In the genomic region with DNA sequence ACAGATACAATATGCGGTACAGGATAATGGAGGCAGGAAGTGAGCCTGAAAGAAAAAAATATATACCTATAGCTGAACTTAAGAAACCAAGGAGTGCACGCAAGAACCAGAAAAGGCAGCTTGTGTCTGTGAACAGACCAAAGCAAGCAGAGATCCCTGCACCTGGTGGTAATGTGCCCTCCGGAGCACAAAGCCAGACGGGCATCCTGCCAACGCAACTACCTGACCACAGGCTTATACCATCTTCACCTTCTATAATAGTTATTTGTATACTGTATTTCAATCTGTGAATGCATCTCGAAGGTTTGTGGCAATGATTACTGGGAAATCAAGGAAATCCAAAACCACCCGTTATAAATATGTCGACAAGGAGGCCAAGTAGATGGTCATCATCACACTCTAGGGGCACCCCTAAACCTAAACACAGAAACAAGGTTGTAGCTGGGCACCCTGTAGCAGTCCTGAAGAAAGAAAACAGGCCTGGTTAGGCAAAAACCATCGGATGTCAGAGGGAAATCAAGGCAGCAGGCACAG, we compare ENCODE assay signal across 1 cellular context.
TF ChIP-seq lines count a peak whose summit lies in the region.

No MANE protein-coding gene starts in this region.

TF ChIP-seq in K562, 482 proteins besides CTCF, POLR2A, EP300 and RAD21 (continued from another document):
- TF ChIP-seq, protein P1, sequence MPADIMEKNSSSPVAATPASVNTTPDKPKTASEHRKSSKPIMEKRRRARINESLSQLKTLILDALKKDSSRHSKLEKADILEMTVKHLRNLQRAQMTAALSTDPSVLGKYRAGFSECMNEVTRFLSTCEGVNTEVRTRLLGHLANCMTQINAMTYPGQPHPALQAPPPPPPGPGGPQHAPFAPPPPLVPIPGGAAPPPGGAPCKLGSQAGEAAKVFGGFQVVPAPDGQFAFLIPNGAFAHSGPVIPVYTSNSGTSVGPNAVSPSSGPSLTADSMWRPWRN (IDR thresholded peaks at IDR 0.05; ENCODE audit: low read depth): peak; percentile 51; the same call in 1 of the 2 replicates
- TF ChIP-seq KDM5B (IDR thresholded peaks at IDR 0.05; ENCODE audit: insufficient replicate concordance, low read depth, low read length): peak; percentile 12
- no peak for TF ChIP-seq ZNF143 (CRISPR knock-in tag; IDR thresholded peaks at IDR 0.05)
- TF ChIP-seq, protein P2, sequence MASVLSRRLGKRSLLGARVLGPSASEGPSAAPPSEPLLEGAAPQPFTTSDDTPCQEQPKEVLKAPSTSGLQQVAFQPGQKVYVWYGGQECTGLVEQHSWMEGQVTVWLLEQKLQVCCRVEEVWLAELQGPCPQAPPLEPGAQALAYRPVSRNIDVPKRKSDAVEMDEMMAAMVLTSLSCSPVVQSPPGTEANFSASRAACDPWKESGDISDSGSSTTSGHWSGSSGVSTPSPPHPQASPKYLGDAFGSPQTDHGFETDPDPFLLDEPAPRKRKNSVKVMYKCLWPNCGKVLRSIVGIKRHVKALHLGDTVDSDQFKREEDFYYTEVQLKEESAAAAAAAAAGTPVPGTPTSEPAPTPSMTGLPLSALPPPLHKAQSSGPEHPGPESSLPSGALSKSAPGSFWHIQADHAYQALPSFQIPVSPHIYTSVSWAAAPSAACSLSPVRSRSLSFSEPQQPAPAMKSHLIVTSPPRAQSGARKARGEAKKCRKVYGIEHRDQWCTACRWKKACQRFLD (CRISPR knock-in tag; IDR thresholded peaks at IDR 0.05): no peak
- TF ChIP-seq, protein P3, sequence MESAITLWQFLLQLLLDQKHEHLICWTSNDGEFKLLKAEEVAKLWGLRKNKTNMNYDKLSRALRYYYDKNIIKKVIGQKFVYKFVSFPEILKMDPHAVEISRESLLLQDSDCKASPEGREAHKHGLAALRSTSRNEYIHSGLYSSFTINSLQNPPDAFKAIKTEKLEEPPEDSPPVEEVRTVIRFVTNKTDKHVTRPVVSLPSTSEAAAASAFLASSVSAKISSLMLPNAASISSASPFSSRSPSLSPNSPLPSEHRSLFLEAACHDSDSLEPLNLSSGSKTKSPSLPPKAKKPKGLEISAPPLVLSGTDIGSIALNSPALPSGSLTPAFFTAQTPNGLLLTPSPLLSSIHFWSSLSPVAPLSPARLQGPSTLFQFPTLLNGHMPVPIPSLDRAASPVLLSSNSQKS (CRISPR knock-in tag; IDR thresholded peaks at IDR 0.05): no peak
